ENCODE assay signal across 8 cellular contexts in the genomic region with DNA sequence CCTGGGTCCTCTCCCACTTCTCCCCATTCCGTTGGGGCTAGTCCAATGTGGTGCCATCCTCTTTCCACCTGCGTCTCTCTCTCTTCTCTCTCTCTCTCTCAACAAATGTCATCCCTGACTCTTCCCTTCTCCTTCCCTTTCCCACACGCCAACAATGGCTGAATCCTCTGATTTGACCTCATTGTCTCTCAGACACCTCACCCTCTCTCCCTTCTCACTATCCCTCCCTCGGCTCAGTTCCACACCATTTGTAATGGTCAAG. TPM values are rescaled to one million over a fixed set of nuclear protein-coding genes. Genes with fewer than 3 reads are reported as not detected.
DNase-seq lines count a peak whose midpoint lies in the region; ATAC-seq and TF ChIP-seq lines count a peak whose summit lies in the region.

No MANE protein-coding gene starts in this region.

- no peaks in the 10 kb centered on the region for H3K27me3 ChIP-seq in lung (ENCODE audit: control insufficient read depth, insufficient read depth)
- H3K27me3 ChIP-seq in upper lobe of left lung, result no peaks in the 10 kb centered on the region

- in situ Hi-C loops in astrocyte of the cerebellum (cut with HindIII; ENCODE audit: low sequenced_read_pairs), result no loop called here

- H3K27ac ChIP-seq in lung (ENCODE audit: low read depth in 1 of 2, low read length in 1 of 2) (peak overlapping the region; percentile 80 to 85), upper lobe of left lung (peak overlapping the region; percentile 93 to 98 (median 94))

- CTCF ChIA-PET in activated naive CD4-positive, alpha-beta T cell treated with anti-CD3 and anti-CD28 coated beads, Interleukin-2, amount 10 ng/mL, durations not matched to agents 7 days and 5 days (lab: Charles Lee), result interaction anchor here (0.7 to 1.9 kb wide), 3 partner anchors 11 to 27 kb away, joined by 3 to 6 read pairs (median 3); no protein-coding TSS in a partner anchor

- peak overlapping the region; percentile 82 for H3K4me3 Mint-ChIP-seq in activated naive CD4-positive, alpha-beta T cell treated with anti-CD3 and anti-CD28 coated beads, Interleukin-2, amount 10 ng/mL, durations not matched to agents 7 days and 5 days

- H3K4me3 ChIP-seq in astrocyte of the cerebellum (ENCODE audit: low read depth, low read length) (peak overlapping the region; percentile 75), lung (peak overlapping the region; percentile 34), upper lobe of left lung (peak overlapping the region in 3 of 4 donors; percentile 64 to 93 (median 69))

- H3K4me1 ChIP-seq in lung (ENCODE audit: control insufficient read depth in 2 of 2, insufficient read depth in 2 of 2, low read length in 2 of 2) (no peaks in the 10 kb centered on the region), upper lobe of left lung (peaks cover 9 to 12% (median 11%) of the 10 kb centered on the region in 4 donors)

- no peak for DNase-seq in activated naive CD4-positive, alpha-beta T cell treated with anti-CD3 and anti-CD28 coated beads, Interleukin-2, amount 10 ng/mL, durations not matched to agents 7 days and 5 days
- DNase-seq in activated naive CD4-positive, alpha-beta T cell treated with anti-CD3 and anti-CD28 coated beads, Interleukin-2, amount 50 U/mL, for 16 hours, result no peak
- DNase-seq in astrocyte of the cerebellum (ENCODE audit: low read depth) (no peak), lung (ENCODE audit: low spot score) (no peak), upper lobe of left lung (no peak), hippocampal formation (lab: John Stamatoyannopoulos, UW) (no peak), MV-4-11 (lab: John Stamatoyannopoulos, UW) (no peak), GOT3 (lab: John Stamatoyannopoulos, UW) (no peak)

- no peaks in the 10 kb centered on the region for H3K27me3 Mint-ChIP-seq in activated naive CD4-positive, alpha-beta T cell treated with anti-CD3 and anti-CD28 coated beads, Interleukin-2, amount 10 ng/mL, durations not matched to agents 7 days and 5 days

- WGBS in lung, 2 donors, result 64 to 70% methylated on average over 4 of the region's 4 CpGs
- 59 to 70% methylated on average over 4 of the region's 4 CpGs for WGBS in upper lobe of left lung, 2 donors

- H3K4me1 Mint-ChIP-seq in activated naive CD4-positive, alpha-beta T cell treated with anti-CD3 and anti-CD28 coated beads, Interleukin-2, amount 10 ng/mL, durations not matched to agents 7 days and 5 days, result peaks cover 26% of the 10 kb centered on the region

- peaks cover 6% of the 10 kb centered on the region for H3K36me3 Mint-ChIP-seq in activated naive CD4-positive, alpha-beta T cell treated with anti-CD3 and anti-CD28 coated beads, Interleukin-2, amount 10 ng/mL, durations not matched to agents 7 days and 5 days

- TF ChIP-seq POLR2A in upper lobe of left lung (IDR thresholded peaks at IDR 0.05), result no peak

- no peaks in the 10 kb centered on the region for H3K9me3 ChIP-seq in lung (ENCODE audit: control insufficient read depth in 2 of 2, insufficient read depth in 1 of 2, low read length in 1 of 2)
- H3K9me3 ChIP-seq in upper lobe of left lung, result no peaks in the 10 kb centered on the region

- H3K9me3 Mint-ChIP-seq in activated naive CD4-positive, alpha-beta T cell treated with anti-CD3 and anti-CD28 coated beads, Interleukin-2, amount 10 ng/mL, durations not matched to agents 7 days and 5 days, result no peaks in the 10 kb centered on the region

- TF ChIP-seq CTCF in astrocyte of the cerebellum (IDR thresholded peaks at IDR 0.05; ENCODE audit: low read depth, low read length, missing control alignments) (no peak), lung (IDR thresholded peaks at IDR 0.05; ENCODE audit: control extremely low read depth, extremely low read depth) (no peak), upper lobe of left lung (IDR thresholded peaks at IDR 0.05) (no peak)

- peak overlapping the region; percentile 85 for H3K27ac Mint-ChIP-seq in activated naive CD4-positive, alpha-beta T cell treated with anti-CD3 and anti-CD28 coated beads, Interleukin-2, amount 10 ng/mL, durations not matched to agents 7 days and 5 days

- no peak for ATAC-seq in lung (ENCODE audit: insufficient read depth, low FRiP score)
- no peak for ATAC-seq in upper lobe of left lung (ENCODE audit: low FRiP score in 2 of 2)

- no peak for TF ChIP-seq EP300 in upper lobe of left lung (IDR thresholded peaks at IDR 0.05)

- H3K36me3 ChIP-seq in lung (ENCODE audit: control insufficient read depth in 2 of 2, insufficient read depth in 2 of 2, low read length in 2 of 2) (no peaks in the 10 kb centered on the region), upper lobe of left lung (peaks cover 0 to under 1% (median 0%) of the 10 kb centered on the region in 4 donors)

RNA-seq across cellular contexts. Expression of a gene that starts 0.6 kb away (rescaled TPM):
- total RNA-seq in lung (10 to 100 TPM in 1 of 2 donors, 1 to 10 TPM in 1; 5.9 to 10.2 TPM), upper lobe of left lung (10 to 100 TPM in 1 of 6 donors, 1 to 10 TPM in 5; 5.4 to 13.6 (median 5.8) TPM)
- polyA plus RNA-seq in lung, result 1 to 10 TPM; 4.0 to 5.0 TPM

RNA-seq across cellular contexts. Expression of a gene that starts 22.8 kb away (rescaled TPM):
- total RNA-seq in lung, result 10 to 100 TPM; 27.8 to 63.6 TPM
- 10 to 100 TPM; 10.7 to 12.9 TPM for polyA plus RNA-seq in lung
- 10 to 100 TPM; 10.2 to 42.7 (median 25.6) TPM for total RNA-seq in upper lobe of left lung
